Comparison of ENCODE assay signal across 1 cellular context in genomic region chr1:53158900-53159299, GRCh38.
TF ChIP-seq lines count a peak whose summit lies in the region.

No MANE protein-coding gene starts in this region.

TF ChIP-seq in HepG2, 621 proteins besides CTCF, POLR2A, EP300 and RAD21 (continued from another document and continues in another):
- TF ChIP-seq HNF4A (CRISPR knock-in tag; IDR thresholded peaks at IDR 0.05) (peak; percentile 69), HDAC2 (CRISPR knock-in tag; IDR thresholded peaks at IDR 0.05) (0 out of 2 replicates have a peak, but pooled peaks have one; percentile 18), SOX6 (IDR thresholded peaks at IDR 0.05) (no peak), SOX6 (CRISPR knock-in tag; IDR thresholded peaks at IDR 0.05) (peak; percentile 36; the same call in 1 of the 2 replicates), ZBTB26 (CRISPR knock-in tag; IDR thresholded peaks at IDR 0.05; ENCODE audit: borderline replicate concordance) (no peak), PAXIP1 (CRISPR knock-in tag; conservative IDR thresholded peaks at IDR 0.05) (peak; percentile 56), CHD4 (IDR thresholded peaks at IDR 0.05; ENCODE audit: borderline replicate concordance, low read length) (0 out of 2 replicates have a peak, but pooled peaks have one; percentile 53), RNF2 (conservative IDR thresholded peaks at IDR 0.05; ENCODE audit: low read depth) (no peak), ZNF362 (CRISPR knock-in tag; IDR thresholded peaks at IDR 0.05; ENCODE audit: borderline replicate concordance) (no peak), CEBPG (CRISPR knock-in tag; IDR thresholded peaks at IDR 0.05) (no peak), AFF4 (CRISPR knock-in tag; IDR thresholded peaks at IDR 0.05) (no peak), DNMT1 (CRISPR knock-in tag; IDR thresholded peaks at IDR 0.05) (no peak), ARNT2 (CRISPR knock-in tag; IDR thresholded peaks at IDR 0.05; ENCODE audit: low read depth) (no peak), RARA (CRISPR knock-in tag; IDR thresholded peaks at IDR 0.05) (peak; percentile 97), MAZ (IDR thresholded peaks at IDR 0.05; ENCODE audit: borderline replicate concordance, low read depth, low read length) (no peak), MAZ (CRISPR knock-in tag; IDR thresholded peaks at IDR 0.05; ENCODE audit: low read depth) (no peak), SKI (IDR thresholded peaks at IDR 0.05; ENCODE audit: partially characterized antibody) (peak; percentile 27), SOX13 (IDR thresholded peaks at IDR 0.05) (no peak), SOX13 (CRISPR knock-in tag; conservative IDR thresholded peaks at IDR 0.05 in 1 of 2, IDR thresholded peaks at IDR 0.05 in 1 of 2) (0 out of 4 replicates have a peak, but pooled peaks of 1 of the 2 experiments have one; percentile 9), SALL1 (CRISPR knock-in tag; IDR thresholded peaks at IDR 0.05) (peak; percentile 73), ZBTB49 (CRISPR knock-in tag; IDR thresholded peaks at IDR 0.05; ENCODE audit: borderline replicate concordance) (no peak), TFAP4 (IDR thresholded peaks at IDR 0.05; ENCODE audit: borderline replicate concordance, low read depth) (no peak), ZNF17 (CRISPR knock-in tag; IDR thresholded peaks at IDR 0.05) (no peak), GATAD2A (CRISPR knock-in tag; IDR thresholded peaks at IDR 0.05) (peak; percentile 61), ZNF710 (CRISPR knock-in tag; IDR thresholded peaks at IDR 0.05; ENCODE audit: borderline replicate concordance) (no peak), HOXA3 (CRISPR knock-in tag; IDR thresholded peaks at IDR 0.05) (peak; percentile 45; the same call in 1 of the 2 replicates), TBP (CRISPR knock-in tag; IDR thresholded peaks at IDR 0.05) (no peak), SETDB1 (CRISPR knock-in tag; IDR thresholded peaks at IDR 0.05; ENCODE audit: borderline replicate concordance) (no peak), ERF (CRISPR knock-in tag; IDR thresholded peaks at IDR 0.05) (no peak), ZNF784 (CRISPR knock-in tag; IDR thresholded peaks at IDR 0.05; ENCODE audit: borderline replicate concordance) (no peak), HDAC1 (CRISPR knock-in tag; IDR thresholded peaks at IDR 0.05) (0 out of 2 replicates have a peak, but pooled peaks have one; percentile 1), RCOR2 (CRISPR knock-in tag; IDR thresholded peaks at IDR 0.05) (no peak), ZNF558 (CRISPR knock-in tag; IDR thresholded peaks at IDR 0.05; ENCODE audit: borderline replicate concordance) (no peak), ESRRA (CRISPR knock-in tag; IDR thresholded peaks at IDR 0.05; ENCODE audit: low read depth) (peak; percentile 60; the same call in 1 of the 2 replicates), ZNF121 (CRISPR knock-in tag; IDR thresholded peaks at IDR 0.05) (peak; percentile 94), ZNF256 (CRISPR knock-in tag; conservative IDR thresholded peaks at IDR 0.05) (no peak), ZNF292 (CRISPR knock-in tag; IDR thresholded peaks at IDR 0.05; ENCODE audit: borderline replicate concordance, low read depth) (peak; percentile 69), ELF1 (CRISPR knock-in tag; IDR thresholded peaks at IDR 0.05) (no peak), ZFP41 (CRISPR knock-in tag; IDR thresholded peaks at IDR 0.05; ENCODE audit: borderline replicate concordance) (no peak), ZNF33B (CRISPR knock-in tag; IDR thresholded peaks at IDR 0.05) (no peak), HIC2 (CRISPR knock-in tag; IDR thresholded peaks at IDR 0.05; ENCODE audit: low read depth) (no peak), FOSL2 (CRISPR knock-in tag; IDR thresholded peaks at IDR 0.05) (peak; percentile 21; the same call in 1 of the 2 replicates), HINFP (CRISPR knock-in tag; IDR thresholded peaks at IDR 0.05; ENCODE audit: low read depth) (no peak), HMG20B (CRISPR knock-in tag; conservative IDR thresholded peaks at IDR 0.05) (no peak), ATF7-NPFF (CRISPR knock-in tag; IDR thresholded peaks at IDR 0.05; ENCODE audit: low read depth) (no peak), RXRA (CRISPR knock-in tag; IDR thresholded peaks at IDR 0.05) (peak; percentile 53; the same call in 1 of the 2 replicates), AGO1 (IDR thresholded peaks at IDR 0.05; ENCODE audit: low read depth, low read length, poor library complexity, severe bottlenecking) (no peak)
